ENCODE assay signal across 15 cellular contexts in genomic region chr10:3955493-3955892, GRCh38.
DNase-seq lines count a peak whose midpoint lies in the region; ATAC-seq, FAIRE-seq and TF ChIP-seq lines count a peak whose summit lies in the region.
"Had no signal": no experiment of that assay in that cellular context is flagged by ENCODE, and none has a peak within 500 bp of the region (broad histone marks: within the 10 kb centered on the region; RNA-seq: fewer than 3 reads in every experiment).

No MANE protein-coding gene starts in this region.

- no peak overlapping the region for H2BK120ac ChIP-seq in mesendoderm (ENCODE audit: low read depth, low read length)

- no peaks in the 10 kb centered on the region for H3K9me2 ChIP-seq in MM.1S (replicated peaks; ENCODE audit: insufficient read depth, low read length)

- no peak overlapping the region for H2AK5ac ChIP-seq in mesendoderm (ENCODE audit: low read length)

- H3K56ac ChIP-seq in mesendoderm (ENCODE audit: low read length), result no peak overlapping the region

- no peak overlapping the region for H3K4ac ChIP-seq in mesendoderm (ENCODE audit: low read depth, low read length)

- H3K4me3 Mint-ChIP-seq in brain, result peak overlapping the region in 2 of 5 experiments; percentile 41 to 47
- H3K4me3 Mint-ChIP-seq: activated CD8-positive, alpha-beta memory T cell treated with anti-CD3 and anti-CD28 coated beads, Interleukin-2, amount 10 ng/mL, durations not matched to agents 7 days and 5 days had no signal

- no peaks in the 10 kb centered on the region for H3K79me1 ChIP-seq in mesendoderm (ENCODE audit: low read length)

- no peak overlapping the region for H4K5ac ChIP-seq in mesendoderm (ENCODE audit: low read length)

- H2BK15ac ChIP-seq in mesendoderm (replicated peaks; ENCODE audit: low read depth), result no peak overlapping the region

- no peaks in the 10 kb centered on the region for H3F3A ChIP-seq in MM.1S (ENCODE audit: insufficient read depth, low read length)

- no CpG with 5 or more reads among the region's 13 CpGs for WGBS in mesendoderm (ENCODE audit: extremely low coverage, insufficient coverage, low lambda C conversion rate)

- H3K4me1 ChIP-seq in mesendoderm (ENCODE audit: control insufficient read depth, low read depth, low read length), result no peaks in the 10 kb centered on the region
- H3K4me1 ChIP-seq in MM.1S (ENCODE audit: low read length), result no peaks in the 10 kb centered on the region
- H3K4me1 ChIP-seq: parathyroid adenoma had no signal

- H3K36me3 Mint-ChIP-seq in brain, result no peaks in the 10 kb centered on the region

- POLR2A ChIA-PET in HEK293T (lab: Yijun Ruan, JAX), result interaction anchor here (2.9 kb wide), 1 partner anchor 170 kb away, joined by 8 read pairs; the partner anchor contains the start of gene KLF6

- no peak overlapping the region for H4K8ac ChIP-seq in mesendoderm (ENCODE audit: low read depth, low read length)

- H3K27me3 Mint-ChIP-seq in brain, result no peaks in the 10 kb centered on the region
- H3K27me3 Mint-ChIP-seq: activated CD8-positive, alpha-beta memory T cell treated with anti-CD3 and anti-CD28 coated beads, Interleukin-2, amount 10 ng/mL, durations not matched to agents 7 days and 5 days had no signal

- H3K27ac ChIP-seq in mesendoderm (ENCODE audit: low read depth, low read length), result no peak overlapping the region
- no peak overlapping the region for H3K27ac ChIP-seq in MM.1S (ENCODE audit: low read length)
- H3K27ac ChIP-seq: parathyroid adenoma had no signal

- H3K9me3 ChIP-seq in MM.1S (replicated peaks; ENCODE audit: insufficient read depth, low read length), result no peaks in the 10 kb centered on the region

- H3K79me2 ChIP-seq in mesendoderm (ENCODE audit: control insufficient read depth, insufficient read depth, low read length), result no peaks in the 10 kb centered on the region
- no peaks in the 10 kb centered on the region for H3K79me2 ChIP-seq in MM.1S (ENCODE audit: low read length)
- H3K79me2 ChIP-seq: parathyroid adenoma had no signal

- H3K27me3 ChIP-seq in mesendoderm (ENCODE audit: insufficient read depth, low read length, poor library complexity), result no peaks in the 10 kb centered on the region
- no peaks in the 10 kb centered on the region for H3K27me3 ChIP-seq in MM.1S (replicated peaks; ENCODE audit: insufficient read depth, low read length)

- H2BK5ac ChIP-seq in mesendoderm (ENCODE audit: low read length), result no peak overlapping the region

- H4K20me1 ChIP-seq in MM.1S (ENCODE audit: insufficient read depth, low read length), result no peaks in the 10 kb centered on the region

- DNase-seq in HEK293T (ENCODE audit: extremely low spot score) (peak; percentile 49), NCI-H2227 treated with DMSO at 0.1 percent for 48 hours (lab: John Stamatoyannopoulos, UW) (peak; percentile 3), mesendoderm (peak; percentile 80), D721Med (ENCODE audit: insufficient read length, low spot score) (no peak), MM.1S (no peak), HuH-7 (ENCODE audit: low spot score) (no peak)
- DNase-seq: activated CD8-positive, alpha-beta memory T cell treated with anti-CD3 and anti-CD28 coated beads, Interleukin-2, amount 10 ng/mL, durations not matched to agents 7 days and 5 days; activated gamma-delta T cell treated with Interleukin-2 at 50 U/mL for 16 hours; KG1; kidney; NCI-H1694 had no signal

- H3K27ac Mint-ChIP-seq in brain, result peak overlapping the region in 3 of 5 experiments; percentile 23 to 80 (median 76)
- H3K27ac Mint-ChIP-seq: activated CD8-positive, alpha-beta memory T cell treated with anti-CD3 and anti-CD28 coated beads, Interleukin-2, amount 10 ng/mL, durations not matched to agents 7 days and 5 days had no signal

- no peak for TF ChIP-seq CTCF in brain (conservative IDR thresholded peaks at IDR 0.05)
- TF ChIP-seq CTCF in D721Med (IDR thresholded peaks at IDR 0.05; ENCODE audit: insufficient read depth, missing control alignments), result no peak
- no peak for TF ChIP-seq CTCF in MM.1S (IDR thresholded peaks at IDR 0.05; ENCODE audit: low read length)

- no peak for ATAC-seq in GM21526 (IDR thresholded peaks at IDR 0.05; ENCODE audit: low FRiP score, unreplicated experiment)
- ATAC-seq: activated CD8-positive, alpha-beta memory T cell treated with anti-CD3 and anti-CD28 coated beads, Interleukin-2, amount 10 ng/mL, durations not matched to agents 7 days and 5 days had no signal

- no peak overlapping the region for H3K18ac ChIP-seq in mesendoderm (ENCODE audit: low read length)

- no peak overlapping the region for H3K4me3 ChIP-seq in mesendoderm (ENCODE audit: low read length)
- no peak overlapping the region for H3K4me3 ChIP-seq in MM.1S (ENCODE audit: low read length)

- peaks cover 20% of the 10 kb centered on the region for H3K4me1 Mint-ChIP-seq in brain

- peaks cover 0 to 6% (median 3%) of the 10 kb centered on the region in 5 experiments for H3K9me3 Mint-ChIP-seq in brain

- H3K36me3 ChIP-seq in mesendoderm (ENCODE audit: control insufficient read depth, insufficient read depth, low read length) (no peaks in the 10 kb centered on the region), MM.1S (replicated peaks; ENCODE audit: insufficient read depth, low read length) (no peaks in the 10 kb centered on the region)

- H3K4me2 ChIP-seq in mesendoderm (ENCODE audit: low read length) (no peak overlapping the region), MM.1S (ENCODE audit: low read depth, low read length) (no peak overlapping the region)

- no peak overlapping the region for H2AFZ ChIP-seq in MM.1S (ENCODE audit: low read length)
- H2AFZ ChIP-seq: parathyroid adenoma had no signal

- CTCF ChIA-PET in HEK293T (lab: Yijun Ruan, JAX), result interaction anchor here (0.6 kb wide), 1 partner anchor 21 kb away, joined by 3 read pairs; no protein-coding TSS in a partner anchor

- H3K23ac ChIP-seq in mesendoderm (ENCODE audit: low read length), result no peak overlapping the region

- no peak for FAIRE-seq in D721Med (lab: Jason Lieb, UNC)
- FAIRE-seq: frontal cortex, kidney had no signal

- H3K9ac ChIP-seq in mesendoderm (ENCODE audit: low read length) (no peak overlapping the region), MM.1S (ENCODE audit: low read length) (no peak overlapping the region)
- H3K9ac ChIP-seq: parathyroid adenoma had no signal

TF ChIP-seq in HEK293T, 16 proteins besides CTCF, POLR2A, EP300 and RAD21:
- no peak for TF ChIP-seq FOXK2 (IDR thresholded peaks at IDR 0.05)
- no peak for TF ChIP-seq BHLHE40 (IDR thresholded peaks at IDR 0.05; ENCODE audit: borderline replicate concordance)
- no peak for TF ChIP-seq HDGF (IDR thresholded peaks at IDR 0.05; ENCODE audit: borderline replicate concordance)
- TF ChIP-seq FOXA1 (IDR thresholded peaks at IDR 0.05), result no peak
- no peak for TF ChIP-seq ZNF384 (IDR thresholded peaks at IDR 0.05)
- no peak for TF ChIP-seq TARDBP (IDR thresholded peaks at IDR 0.05)
- no peak for TF ChIP-seq LEF1 (IDR thresholded peaks at IDR 0.05; ENCODE audit: borderline replicate concordance)
- no peak for TF ChIP-seq FOXM1 (IDR thresholded peaks at IDR 0.05; ENCODE audit: borderline replicate concordance)
- TF ChIP-seq SUZ12 (IDR thresholded peaks at IDR 0.05), result no peak
- no peak for TF ChIP-seq L3MBTL2 (conservative IDR thresholded peaks at IDR 0.05)
- TF ChIP-seq SP1 (IDR thresholded peaks at IDR 0.05), result no peak
- no peak for TF ChIP-seq ELF4 (IDR thresholded peaks at IDR 0.05)
- TF ChIP-seq, protein P1, sequence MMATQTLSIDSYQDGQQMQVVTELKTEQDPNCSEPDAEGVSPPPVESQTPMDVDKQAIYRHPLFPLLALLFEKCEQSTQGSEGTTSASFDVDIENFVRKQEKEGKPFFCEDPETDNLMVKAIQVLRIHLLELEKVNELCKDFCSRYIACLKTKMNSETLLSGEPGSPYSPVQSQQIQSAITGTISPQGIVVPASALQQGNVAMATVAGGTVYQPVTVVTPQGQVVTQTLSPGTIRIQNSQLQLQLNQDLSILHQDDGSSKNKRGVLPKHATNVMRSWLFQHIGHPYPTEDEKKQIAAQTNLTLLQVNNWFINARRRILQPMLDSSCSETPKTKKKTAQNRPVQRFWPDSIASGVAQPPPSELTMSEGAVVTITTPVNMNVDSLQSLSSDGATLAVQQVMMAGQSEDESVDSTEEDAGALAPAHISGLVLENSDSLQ (IDR thresholded peaks at IDR 0.05), result no peak
- no peak for TF ChIP-seq ARNT (IDR thresholded peaks at IDR 0.05)
- TF ChIP-seq NFRKB (IDR thresholded peaks at IDR 0.05), result no peak
- no peak for TF ChIP-seq CTBP1 (IDR thresholded peaks at IDR 0.05; ENCODE audit: borderline replicate concordance)

Comparison
In these comparisons a context has a peak if more than half of its experiments do, and no peak if none do; other contexts are left out.
1. DNase-seq: peak in HEK293T (single experiment), NCI-H2227 treated with DMSO at 0.1 percent for 48 hours (single experiment) and mesendoderm (single experiment); none in D721Med (single experiment), MM.1S (single experiment) and HuH-7 (single experiment).